Comparison of ENCODE assay signal across 21 cellular contexts in the genomic region with DNA sequence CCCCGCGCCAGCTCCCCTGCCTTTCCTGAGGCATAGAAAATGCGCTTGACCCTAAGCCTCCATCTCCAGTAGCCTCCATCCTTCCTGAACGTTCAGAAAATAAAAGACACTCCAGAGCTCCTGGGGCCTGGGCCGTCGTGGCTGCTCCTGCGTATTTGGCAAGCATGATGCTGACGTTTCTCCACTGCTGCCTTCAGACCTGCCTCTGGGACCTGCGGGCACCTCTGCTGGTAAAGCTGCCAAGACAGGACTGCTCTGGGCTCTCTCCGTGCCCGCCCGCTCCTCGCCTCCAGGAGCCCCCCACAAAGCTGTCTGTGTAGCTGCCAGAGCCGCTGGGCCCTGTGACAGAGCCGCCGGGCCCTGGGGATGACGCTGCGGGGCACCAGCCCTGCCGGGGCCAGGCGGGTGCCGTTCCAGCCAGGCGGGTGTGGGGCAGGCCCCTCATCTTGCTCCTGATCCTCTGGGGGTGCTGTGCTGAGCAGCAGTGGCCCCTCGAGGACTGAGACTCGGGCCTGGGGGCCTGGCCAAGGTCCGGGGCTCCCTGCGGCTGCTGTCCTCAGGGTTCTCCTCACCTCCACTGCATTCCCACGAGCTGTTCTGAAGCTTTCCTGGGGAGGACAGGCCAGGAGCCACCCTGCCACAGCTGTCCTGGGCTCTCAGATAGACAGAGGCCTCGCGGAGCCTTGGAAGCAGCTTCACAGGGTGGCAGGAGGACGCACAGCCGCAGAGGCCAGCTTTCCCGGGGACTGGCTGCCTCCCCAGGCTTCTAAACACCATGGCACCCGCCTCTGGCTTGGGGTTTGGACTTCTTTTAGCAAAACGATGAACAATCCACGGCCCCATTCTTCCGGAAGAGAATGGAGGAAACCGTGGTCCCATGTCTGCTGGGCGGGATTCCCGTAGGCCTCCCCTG.
"Had no signal": no experiment of that assay in that cellular context is flagged by ENCODE, and none has a peak within 500 bp of the region (broad histone marks: within the 10 kb centered on the region; RNA-seq: fewer than 3 reads in every experiment).

No MANE protein-coding gene starts in this region.

- H3K4me1 ChIP-seq: ascending aorta, gastrocnemius medialis, vagina had no signal

- ATAC-seq: activated T-cell treated with anti-CD3 and anti-CD28 coated beads, Interleukin-2, amount 50 U/mL, for 72 hours; gastrocnemius medialis; stimulated activated naive CD8-positive, alpha-beta T cell treated with anti-CD3 and anti-CD28 coated beads, Interleukin-15, amount 100 ng/mL, for 72 hours had no signal

- H3K36me3 ChIP-seq: ascending aorta, gastrocnemius medialis, neural progenitor cell, ovary, suprapubic skin, vagina had no signal

- H3K36me3 Mint-ChIP-seq: immature natural killer cell, mesothelial cell of epicardium, neural progenitor cell had no signal

- H3K4me3 ChIP-seq: ascending aorta, gastrocnemius medialis, lung, neural progenitor cell, ovary, suprapubic skin, vagina had no signal

- DNase-seq: activated CD4-positive, alpha-beta T cell treated with anti-CD3 and anti-CD28 coated beads for 1 hour; activated CD8-positive, alpha-beta memory T cell treated with anti-CD3 and anti-CD28 coated beads for 24 hours; activated effector memory CD4-positive, alpha-beta T cell treated with anti-CD3 and anti-CD28 coated beads, Interleukin-2, amount 50 U/mL, for 16 hours; activated naive CD4-positive, alpha-beta T cell treated with anti-CD3 and anti-CD28 coated beads, Interleukin-2, amount 50 U/mL, for 16 hours; activated T-cell treated with anti-CD3 and anti-CD28 coated beads, Interleukin-2, amount 50 U/mL, for 72 hours; cerebellar nuclear complex; cortex of kidney; erythroblast; gastrocnemius medialis; immature natural killer cell; stimulated activated CD4-positive, alpha-beta T cell treated with anti-CD3 and anti-CD28 coated beads, Interleukin-12 subunit alpha, Interleukin-12 subunit beta, amount 100 ng/mL, for 4 hours; stimulated activated CD4-positive, alpha-beta T cell treated with anti-CD3 and anti-CD28 coated beads, Interleukin-1b, Interleukin-23, amount 100 ng/mL, for 48 hours; stimulated activated CD8-positive, alpha-beta memory T cell treated with anti-CD3 and anti-CD28 coated beads, Interleukin-4, amount 100 ng/mL, for 48 hours; stimulated activated naive CD8-positive, alpha-beta T cell treated with anti-CD3 and anti-CD28 coated beads, Interleukin-15, amount 100 ng/mL, for 72 hours had no signal

- H3K27ac ChIP-seq: ascending aorta, gastrocnemius medialis, neural progenitor cell, ovary, suprapubic skin, vagina had no signal

- H3K4me3 Mint-ChIP-seq: activated T-cell treated with anti-CD3 and anti-CD28 coated beads, Interleukin-2, amount 50 U/mL, for 72 hours; immature natural killer cell; mesothelial cell of epicardium; neural progenitor cell; stimulated activated naive CD8-positive, alpha-beta T cell treated with anti-CD3 and anti-CD28 coated beads, Interleukin-15, amount 100 ng/mL, for 72 hours had no signal

- H3K27ac Mint-ChIP-seq: activated T-cell treated with anti-CD3 and anti-CD28 coated beads, Interleukin-2, amount 50 U/mL, for 72 hours; mesothelial cell of epicardium; neural progenitor cell; stimulated activated naive CD8-positive, alpha-beta T cell treated with anti-CD3 and anti-CD28 coated beads, Interleukin-15, amount 100 ng/mL, for 72 hours had no signal

- H3K27me3 ChIP-seq: ascending aorta, gastrocnemius medialis, neural progenitor cell, ovary, suprapubic skin, vagina had no signal

- H3K9me3 ChIP-seq: ascending aorta, gastrocnemius medialis, ovary, suprapubic skin, vagina had no signal

- H3K9me3 Mint-ChIP-seq: activated T-cell treated with anti-CD3 and anti-CD28 coated beads, Interleukin-2, amount 50 U/mL, for 72 hours; immature natural killer cell; mesothelial cell of epicardium; neural progenitor cell; stimulated activated naive CD8-positive, alpha-beta T cell treated with anti-CD3 and anti-CD28 coated beads, Interleukin-15, amount 100 ng/mL, for 72 hours had no signal

- H3K4me1 Mint-ChIP-seq: immature natural killer cell; stimulated activated naive CD8-positive, alpha-beta T cell treated with anti-CD3 and anti-CD28 coated beads, Interleukin-15, amount 100 ng/mL, for 72 hours had no signal
